ENCODE assay signal across 9 cellular contexts in genomic region chr13:60627071-60627686, GRCh38.
A peak's percentile ranks its signal among the peaks of the same experiment; 100 is the strongest.
DNase-seq lines count a peak whose midpoint lies in the region; ATAC-seq and TF ChIP-seq lines count a peak whose summit lies in the region.
"Had no signal": no experiment of that assay in that cellular context is flagged by ENCODE, and none has a peak within 500 bp of the region (broad histone marks: within the 10 kb centered on the region; RNA-seq: fewer than 3 reads in every experiment).

No MANE protein-coding gene starts in this region.

- no peak overlapping the region for H3K27ac ChIP-seq in SJCRH30
- no peak overlapping the region for H3K27ac ChIP-seq in thoracic aorta
- H3K27ac ChIP-seq: BLaER1 treated with 17β-estradiol and CSF1 and Interleukin-3, amounts not matched to agents 10 nM and 100 nM had no signal

- no peaks in the 10 kb centered on the region for H3K4me1 ChIP-seq in SJCRH30
- H3K4me1 ChIP-seq in thoracic aorta (ENCODE audit: control insufficient read depth in 1 of 2, low read depth in 2 of 2): no peaks in the 10 kb centered on the region
- H3K4me1 ChIP-seq: BLaER1 treated with 17β-estradiol and CSF1 and Interleukin-3, amounts not matched to agents 10 nM and 100 nM had no signal

- peak; percentile 17 for DNase-seq in NCI-H1694 treated with DMSO at 0.1 percent for 48 hours (lab: John Stamatoyannopoulos, UW)
- DNase-seq in NCI-H1694 (lab: John Stamatoyannopoulos, UW): no peak
- DNase-seq in HuH-7 (ENCODE audit: low spot score): peak; percentile 11
- DNase-seq in SJCRH30: peak; percentile 48 to 69
- peak; percentile 14 for DNase-seq in glomerular endothelial cell (ENCODE audit: extremely low read depth, low read depth, low spot score)
- no peak for DNase-seq in thoracic aorta (ENCODE audit: low spot score)
- no peak for DNase-seq in putamen (ENCODE audit: low spot score)

- peak; percentile 92 for ATAC-seq in GM21360 (IDR thresholded peaks at IDR 0.05; ENCODE audit: unreplicated experiment)
- no peak for ATAC-seq in thoracic aorta (ENCODE audit: insufficient number of reproducible peaks, low FRiP score, low read depth)

- H3K9me3 ChIP-seq in SJCRH30 (replicated peaks) (no peaks in the 10 kb centered on the region), thoracic aorta (no peaks in the 10 kb centered on the region)
- H3K9me3 ChIP-seq: BLaER1 treated with 17β-estradiol and CSF1 and Interleukin-3, amounts not matched to agents 10 nM and 100 nM had no signal

- peak; percentile 41 for TF ChIP-seq CTCF in thoracic aorta (IDR thresholded peaks at IDR 0.05)

- H3K36me3 ChIP-seq in SJCRH30 (no peaks in the 10 kb centered on the region), thoracic aorta (no peaks in the 10 kb centered on the region)
- H3K36me3 ChIP-seq: BLaER1 treated with 17β-estradiol and CSF1 and Interleukin-3, amounts not matched to agents 10 nM and 100 nM had no signal

- no peaks in the 10 kb centered on the region for H3K27me3 ChIP-seq in SJCRH30
- no peaks in the 10 kb centered on the region for H3K27me3 ChIP-seq in thoracic aorta (replicated peaks; ENCODE audit: insufficient read depth)
- H3K27me3 ChIP-seq: BLaER1 treated with 17β-estradiol and CSF1 and Interleukin-3, amounts not matched to agents 10 nM and 100 nM had no signal

- H3K4me3 ChIP-seq in SJCRH30 (no peak overlapping the region), thoracic aorta (no peak overlapping the region)
- H3K4me3 ChIP-seq: BLaER1 treated with 17β-estradiol and CSF1 and Interleukin-3, amounts not matched to agents 10 nM and 100 nM had no signal

Comparison
In these comparisons a context has a peak if more than half of its experiments do, and no peak if none do; other contexts are left out.
1. DNase-seq: peak in NCI-H1694 treated with DMSO at 0.1 percent for 48 hours (single experiment), HuH-7 (single experiment), SJCRH30 (2 of 2) and glomerular endothelial cell (single experiment); none in NCI-H1694 (single experiment), thoracic aorta (single experiment) and putamen (single experiment).